24 cellular contexts compared by ENCODE assay signal in genomic region chr7:112067609-112068540, GRCh38.
DNase-seq lines count a peak whose midpoint lies in the region; ATAC-seq, FAIRE-seq and TF ChIP-seq lines count a peak whose summit lies in the region.
"Had no signal": no experiment of that assay in that cellular context is flagged by ENCODE, and none has a peak within 500 bp of the region (broad histone marks: within the 10 kb centered on the region; RNA-seq: fewer than 3 reads in every experiment).

No MANE protein-coding gene starts in this region.

- no peak overlapping the region for H4K5ac ChIP-seq in H1 (ENCODE audit: insufficient read length, low read depth, low read length)

- H3K36me3 ChIP-seq in H1 (ENCODE audit: control insufficient read depth in 2 of 4, insufficient read depth in 4 of 4, low read length in 3 of 4): no peaks in the 10 kb centered on the region
- no peaks in the 10 kb centered on the region for H3K36me3 ChIP-seq in liver (ENCODE audit: control insufficient read depth in 4 of 4, insufficient read depth in 3 of 4, low read depth in 1 of 4, low read length in 3 of 4)
- H3K36me3 ChIP-seq: neutrophil, right atrium auricular region, thoracic aorta had no signal

- H2BK120ac ChIP-seq in H1 (replicated peaks; ENCODE audit: low read depth, low read length): no peak overlapping the region

- TF ChIP-seq EP300 in H1 (IDR thresholded peaks at IDR 0.05; ENCODE audit: borderline replicate concordance in 1 of 2, low read depth in 2 of 2, low read length in 2 of 2): no peak

- peaks cover 0 to 1% of the 10 kb centered on the region in 2 experiments for H4K20me1 ChIP-seq in H1 (replicated peaks in 1 of 2; ENCODE audit: control insufficient read depth in 1 of 2, insufficient read depth in 2 of 2, low read length in 2 of 2)

- H3K4me1 ChIP-seq in H1 (replicated peaks in 1 of 4; ENCODE audit: control insufficient read depth in 3 of 4, insufficient read depth in 4 of 4, low read length in 3 of 4): peaks cover 0 to 3% (median 0%) of the 10 kb centered on the region in 4 experiments; a peak in 1 of 7 replicates
- H3K4me1 ChIP-seq in liver (ENCODE audit: control insufficient read depth in 4 of 4, insufficient read depth in 4 of 4, low read length in 3 of 4): peaks cover 5 to 33% (median 20%) of the 10 kb centered on the region in 4 donors

- H3K27me3 ChIP-seq in H1 (replicated peaks in 1 of 4; ENCODE audit: control insufficient read depth in 3 of 4, extremely low read depth in 1 of 4, insufficient read depth in 3 of 4, low read length in 3 of 4) (no peaks in the 10 kb centered on the region), liver (ENCODE audit: control insufficient read depth in 4 of 4, insufficient read depth in 4 of 4, low read length in 3 of 4) (no peaks in the 10 kb centered on the region)
- H3K27me3 ChIP-seq: neutrophil, right atrium auricular region had no signal

- no peak overlapping the region for H3K14ac ChIP-seq in H1 (ENCODE audit: insufficient read length)

- WGBS in H1 (ENCODE audit: extremely low coverage in 1 of 2, insufficient coverage in 1 of 2, insufficient read length in 1 of 2, insufficient replicate concordance in 2 of 2, low coverage in 1 of 2, low lambda C conversion rate in 2 of 2, missing lambda C conversion rate in 1 of 2), 2 experiments: 85% methylated on average over 5 of the region's 5 CpGs; no CpG with 5 or more reads in 1 of the 2 experiments
- WGBS in liver: 47% methylated on average over 5 of the region's 5 CpGs

- TF ChIP-seq RAD21 in H1 (IDR thresholded peaks at IDR 0.05 in 1 of 2, conservative IDR thresholded peaks at IDR 0.05 in 1 of 2; ENCODE audit: low read depth in 2 of 2, low read length in 2 of 2): no peak
- TF ChIP-seq RAD21 in liver (IDR thresholded peaks at IDR 0.05): no peak

- H2BK12ac ChIP-seq in H1 (ENCODE audit: low read depth, low read length): no peak overlapping the region

- CTCF ChIA-PET in H1 (lab: Charles Lee; ENCODE audit: partially characterized antibody): interaction anchor here (0.7 kb wide), 1 partner anchor 14 kb away, joined by 3 read pairs; no protein-coding TSS in a partner anchor

- ATAC-seq in HG03025 (IDR thresholded peaks at IDR 0.05; ENCODE audit: low FRiP score, unreplicated experiment) (no peak), GM21737 (IDR thresholded peaks at IDR 0.05; ENCODE audit: unreplicated experiment) (no peak)
- ATAC-seq: activated CD8-positive, alpha-beta T cell treated with anti-CD3 and anti-CD28 coated beads for 36 hours; WTC11 had no signal

- H3K4me3 ChIP-seq in H1 (ENCODE audit: extremely low read depth in 1 of 4, insufficient read depth in 2 of 4, low read depth in 3 of 4, low read length in 4 of 4) (no peak overlapping the region), liver (ENCODE audit: low read depth in 1 of 3, low read length in 3 of 3) (no peak overlapping the region)
- H3K4me3 ChIP-seq: right atrium auricular region, thoracic aorta had no signal

- H3K27ac ChIP-seq in H1 (ENCODE audit: low read depth, low read length): no peak overlapping the region
- peak overlapping the region in 1 of 2 donors; percentile 10 for H3K27ac ChIP-seq in liver (ENCODE audit: low read depth in 1 of 2, low read length in 2 of 2)
- H3K27ac ChIP-seq: neutrophil, right atrium auricular region, thoracic aorta had no signal

- H4K8ac ChIP-seq in H1 (ENCODE audit: extremely low read depth, insufficient read depth, low read length): no peak overlapping the region

- FAIRE-seq in H1 (lab: Jason Lieb, UNC): no peak
- FAIRE-seq: GM12892, H54 had no signal

- no peak overlapping the region for H3K23ac ChIP-seq in H1 (ENCODE audit: insufficient read length)

- H3K18ac ChIP-seq in H1 (ENCODE audit: extremely low read depth, low read length): no peak overlapping the region

- no peaks in the 10 kb centered on the region; a peak in 1 of 4 replicates for H3K79me2 ChIP-seq in H1 (ENCODE audit: control insufficient read depth in 1 of 2, insufficient read depth in 2 of 2, low read length in 2 of 2)

- no peak overlapping the region for H3K56ac ChIP-seq in H1 (replicated peaks; ENCODE audit: insufficient read length, low read depth, low read length)

- no peaks in the 10 kb centered on the region for H3K23me2 ChIP-seq in H1 (ENCODE audit: low read depth, low read length)

- DNase-seq in ACHN (peak; percentile 52), NCI-H2081 treated with DMSO at 0.1 percent for 48 hours (lab: John Stamatoyannopoulos, UW) (peak; percentile 66), H1 (ENCODE audit: low read depth in 1 of 2, low spot score in 2 of 2) (no peak), superior temporal gyrus (ENCODE audit: extremely low spot score) (no peak)
- DNase-seq in stimulated activated CD4-positive, alpha-beta T cell treated with anti-CD3 and anti-CD28 coated beads, Interleukin-15, amount 100 ng/mL, for 24 hours: no peak
- DNase-seq: activated CD8-positive, alpha-beta T cell treated with anti-CD3 and anti-CD28 coated beads for 36 hours; activated naive CD4-positive, alpha-beta T cell treated with anti-CD3 and anti-CD28 coated beads for 36 hours; activated T-cell treated with anti-CD3 and anti-CD28 coated beads, Interleukin-2, amount 50 U/mL, for 1 hour; anterior cingulate cortex; CD4-positive, alpha-beta T cell; DMS79; effector memory CD4-positive, alpha-beta T cell; hippocampal formation; NCI-H1694; NCI-H526 had no signal

- no peak for TF ChIP-seq POLR2A in H1 (IDR thresholded peaks at IDR 0.05; ENCODE audit: control extremely low read depth in 1 of 2, low read depth in 2 of 2, low read length in 2 of 2)

- no peak overlapping the region for H2AK5ac ChIP-seq in H1 (ENCODE audit: low read depth, low read length)

- no peaks in the 10 kb centered on the region; the same call in 1 of the 2 replicates for H3K79me1 ChIP-seq in H1 (ENCODE audit: low read depth, low read length)

- H2BK5ac ChIP-seq in H1 (ENCODE audit: low read depth, low read length): no peak overlapping the region

- POLR2A ChIA-PET in H1 (lab: Charles Lee; ENCODE audit: partially characterized antibody): interaction anchor here (1.0 kb wide), 1 partner anchor 383 kb away, joined by 4 read pairs; a partner anchor contains a TSS

- no peak for TF ChIP-seq CTCF in H1 (IDR thresholded peaks at IDR 0.05; ENCODE audit: control extremely low read depth in 1 of 3, insufficient read depth in 1 of 3, low read depth in 1 of 3, low read length in 3 of 3)
- no peak for TF ChIP-seq CTCF in liver (IDR thresholded peaks at IDR 0.05; ENCODE audit: low read depth, low read length, missing input control)

- no peak overlapping the region for H3K4ac ChIP-seq in H1 (replicated peaks; ENCODE audit: insufficient read length, low read depth, low read length)

- no peak overlapping the region for H2BK15ac ChIP-seq in H1 (ENCODE audit: low read length)

- no peaks in the 10 kb centered on the region for H3K9me3 ChIP-seq in H1 (ENCODE audit: insufficient read depth in 2 of 2, low read depth in 1 of 2, low read length in 1 of 2)
- no peaks in the 10 kb centered on the region for H3K9me3 ChIP-seq in liver (ENCODE audit: control insufficient read depth in 4 of 4, low read length in 3 of 4)
- H3K9me3 ChIP-seq: neutrophil, right atrium auricular region, thoracic aorta had no signal

- no peak overlapping the region for H2BK20ac ChIP-seq in H1 (ENCODE audit: low read length)

- no peak overlapping the region for H2AFZ ChIP-seq in H1 (ENCODE audit: low read length)

- no peak overlapping the region for H4K91ac ChIP-seq in H1 (replicated peaks; ENCODE audit: insufficient read length, low read length)

- H3K9ac ChIP-seq in H1 (replicated peaks in 1 of 4; ENCODE audit: extremely low read depth in 1 of 4, low read depth in 3 of 4, low read length in 3 of 4) (no peak overlapping the region), liver (ENCODE audit: low read depth in 1 of 2, low read length in 2 of 2) (no peak overlapping the region)

- H3K4me2 ChIP-seq in H1 (ENCODE audit: insufficient read depth in 1 of 2, low read depth in 2 of 2, low read length in 2 of 2): no peak overlapping the region

- in situ Hi-C loops in ACHN (cut with HindIII; ENCODE audit: low pct_ligation_motif_present, low pct_unique_long_range_greater_than_20kb, low sequenced_read_pairs): no loop called here

TF ChIP-seq in H1, 55 proteins besides CTCF, POLR2A, EP300 and RAD21 (continues in another document):
- TF ChIP-seq SIRT6 (IDR thresholded peaks at IDR 0.05; ENCODE audit: low read length): no peak

TF ChIP-seq in liver, 16 proteins besides CTCF, POLR2A, EP300 and RAD21:
- TF ChIP-seq SP1 (IDR thresholded peaks at IDR 0.05) (peak; percentile 34), RXRA (IDR thresholded peaks at IDR 0.05) (no peak)

Comparison
In these comparisons a context has a peak if more than half of its experiments do, and no peak if none do; other contexts are left out.
1. DNase-seq: peak in ACHN (single experiment) and NCI-H2081 treated with DMSO at 0.1 percent for 48 hours (single experiment); none in H1 (0 of 2), stimulated activated CD4-positive, alpha-beta T cell treated with anti-CD3 and anti-CD28 coated beads, Interleukin-15, amount 100 ng/mL, for 24 hours (single experiment) and superior temporal gyrus (single experiment).